In the genomic region with DNA sequence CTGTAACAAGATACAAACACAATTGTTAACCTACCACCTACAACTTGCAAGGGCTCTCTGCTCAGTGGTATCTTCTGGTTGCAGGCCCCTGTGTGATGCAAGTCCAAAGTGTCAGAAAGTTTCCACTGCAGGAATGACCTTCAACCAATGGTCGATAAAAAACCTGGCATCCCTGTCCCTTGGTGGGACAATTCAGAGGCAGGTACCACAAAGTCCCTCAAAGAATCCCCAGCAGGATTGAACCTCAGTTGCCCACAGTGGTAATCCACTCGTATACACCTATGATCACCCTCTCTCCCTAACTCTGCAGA, we compare ENCODE assay signal across 35 cellular contexts. TPM values are rescaled to one million over a fixed set of nuclear protein-coding genes. Genes with fewer than 3 reads are reported as not detected.
DNase-seq lines count a peak whose midpoint lies in the region; ATAC-seq, FAIRE-seq and TF ChIP-seq lines count a peak whose summit lies in the region.
"Had no signal": no experiment of that assay in that cellular context is flagged by ENCODE, and none has a peak within 500 bp of the region (broad histone marks: within the 10 kb centered on the region; RNA-seq: fewer than 3 reads in every experiment).

No MANE protein-coding gene starts in this region.

- H3K4me3 ChIP-seq in CD8-positive, alpha-beta memory T cell (ENCODE audit: low read length) = no peak overlapping the region
- no peak overlapping the region for H3K4me3 ChIP-seq in small intestine (ENCODE audit: low read depth in 1 of 2, low read length in 2 of 2)
- H3K4me3 ChIP-seq: body of pancreas, GM23248, lower lobe of right lung, tibial artery had no signal

- no peak for ATAC-seq in activated B cell treated with CpG ODN at 0.5 μM for 24 hours (ENCODE audit: low read depth)
- ATAC-seq in left cardiac atrium = peak; percentile 24 to 30
- no peak for ATAC-seq in HG02610 (IDR thresholded peaks at IDR 0.05; ENCODE audit: unreplicated experiment)
- ATAC-seq: activated CD8-positive, alpha-beta T cell treated with anti-CD3 and anti-CD28 coated beads, Interleukin-2, amount 10 ng/mL, durations not matched to agents 7 days and 5 days; activated T-helper 17 cell treated with anti-CD3 and anti-CD28 coated beads, Interleukin-2, amount 50 U/mL, for 72 hours; body of pancreas; lower lobe of right lung; naive thymus-derived CD8-positive, alpha-beta T cell had no signal

- no peak overlapping the region for H3K4me3 Mint-ChIP-seq in CD8-positive, alpha-beta memory T cell
- no peak overlapping the region for H3K4me3 Mint-ChIP-seq in activated B cell treated with CpG ODN at 0.5 μM for 24 hours
- H3K4me3 Mint-ChIP-seq: activated CD8-positive, alpha-beta T cell treated with anti-CD3 and anti-CD28 coated beads, Interleukin-2, amount 10 ng/mL, durations not matched to agents 7 days and 5 days; activated T-helper 17 cell treated with anti-CD3 and anti-CD28 coated beads, Interleukin-2, amount 50 U/mL, for 72 hours; naive thymus-derived CD8-positive, alpha-beta T cell; T-helper 1 cell treated with Interleukin-12 subunit alpha and Interleukin-12 subunit beta and Interleukin-4 antibody, amounts not matched to agents 30 μg/mL and 1 μg/mL, for 36 hours had no signal

- H3K36me3 ChIP-seq in CD8-positive, alpha-beta memory T cell (ENCODE audit: insufficient read depth, low read length) = peaks cover 4% of the 10 kb centered on the region
- peaks cover 0 to under 1% of the 10 kb centered on the region in 2 donors for H3K36me3 ChIP-seq in small intestine (ENCODE audit: control insufficient read depth in 2 of 2, insufficient read depth in 2 of 2, low read length in 2 of 2)

- H3K27ac ChIP-seq in CD8-positive, alpha-beta memory T cell (ENCODE audit: low read depth, low read length) = no peak overlapping the region
- H3K27ac ChIP-seq in small intestine (ENCODE audit: low read depth in 1 of 2, low read length in 1 of 2) = no peak overlapping the region
- H3K27ac ChIP-seq: GM23248, lower lobe of right lung had no signal

- H3K9me3 Mint-ChIP-seq in CD8-positive, alpha-beta memory T cell = no peaks in the 10 kb centered on the region
- no peaks in the 10 kb centered on the region for H3K9me3 Mint-ChIP-seq in activated B cell treated with CpG ODN at 0.5 μM for 24 hours
- H3K9me3 Mint-ChIP-seq: activated T-helper 17 cell treated with anti-CD3 and anti-CD28 coated beads, Interleukin-2, amount 50 U/mL, for 72 hours; naive thymus-derived CD8-positive, alpha-beta T cell; T-helper 1 cell treated with Interleukin-12 subunit alpha and Interleukin-12 subunit beta and Interleukin-4 antibody, amounts not matched to agents 30 μg/mL and 1 μg/mL, for 36 hours had no signal

- no peak for FAIRE-seq in small intestine (lab: Jason Lieb, UNC)
- FAIRE-seq: colon, G401.6, keratinocyte had no signal

- intact Hi-C loops in activated B cell treated with CpG ODN at 0.5 μM for 24 hours (cut with micrococcal nuclease) = no loop called here
- intact Hi-C loops in left cardiac atrium (cut with DNase I) = no loop called here

- no peak for TF ChIP-seq CTCF in activated B cell treated with CpG ODN at 0.5 μM for 24 hours (IDR thresholded peaks at IDR 0.05)

- POLR2A ChIA-PET in CD8-positive, alpha-beta memory T cell (lab: Charles Lee) = no interaction called here
- POLR2A ChIA-PET in activated B cell treated with CpG ODN at 0.5 μM for 24 hours (lab: Charles Lee) = interaction anchor here (0.5 to 0.7 kb wide), 3 partner anchors 11 to 1254 kb away, joined by 3 to 7 read pairs (median 3); no protein-coding TSS in a partner anchor

- CTCF ChIA-PET in CD8-positive, alpha-beta memory T cell (lab: Charles Lee) = no interaction called here
- CTCF ChIA-PET in activated B cell treated with CpG ODN at 0.5 μM for 24 hours (lab: Charles Lee) = no interaction called here

- no peaks in the 10 kb centered on the region for H3K9me3 ChIP-seq in CD8-positive, alpha-beta memory T cell (ENCODE audit: low read length)
- no peaks in the 10 kb centered on the region for H3K9me3 ChIP-seq in small intestine (ENCODE audit: control insufficient read depth, low read depth)
- H3K9me3 ChIP-seq: body of pancreas, lower lobe of right lung, SK-N-SH, tibial artery had no signal

- peaks cover 20 to 52% (median 26%) of the 10 kb centered on the region in 3 donors for H3K4me1 Mint-ChIP-seq in CD8-positive, alpha-beta memory T cell
- peaks cover 44% of the 10 kb centered on the region for H3K4me1 Mint-ChIP-seq in activated B cell treated with CpG ODN at 0.5 μM for 24 hours

- no peaks in the 10 kb centered on the region for H3K4me1 ChIP-seq in CD8-positive, alpha-beta memory T cell (ENCODE audit: insufficient read depth, low read length)
- H3K4me1 ChIP-seq in small intestine (ENCODE audit: control insufficient read depth in 2 of 2, insufficient read depth in 1 of 2, low read depth in 1 of 2, low read length in 1 of 2) = peaks cover 3 to 6% of the 10 kb centered on the region in 2 donors

- 50 to 86% (median 60%) methylated on average over 2 of the region's 2 CpGs for WGBS in small intestine, 3 donors

- DNase-seq in CD8-positive, alpha-beta memory T cell = no peak
- DNase-seq in activated B cell treated with CpG ODN at 0.5 μM for 24 hours (no peak), left cardiac atrium (no peak), small intestine (peak; percentile 25), DMS153 (lab: John Stamatoyannopoulos, UW) (no peak), NCI-H187 treated with DMSO at 0.1 percent for 48 hours (lab: John Stamatoyannopoulos, UW) (no peak)
- DNase-seq: activated CD4-positive, alpha-beta T cell treated with anti-CD3 and anti-CD28 coated beads for 1 hour; activated CD8-positive, alpha-beta T cell treated with anti-CD3 and anti-CD28 coated beads, Interleukin-2, amount 10 ng/mL, durations not matched to agents 7 days and 5 days; activated naive CD4-positive, alpha-beta T cell treated with anti-CD3 and anti-CD28 coated beads, Interleukin-2, amount 50 U/mL, for 16 hours; body of pancreas; C1 segment of cervical spinal cord; DMS79; effector CD4-positive, alpha-beta T cell; glutamatergic neuron; GM23248; KBM-7; lower lobe of right lung; naive thymus-derived CD8-positive, alpha-beta T cell; NCI-H1105 treated with DMSO at 0.1 percent for 48 hours; NCI-H1930; NCI-H524 treated with DMSO at 0.1 percent for 48 hours; NK-92 treated with Interleukin-12 subunit alpha and Interleukin-12 subunit beta, amount 100 ng/mL, for 24 hours; SK-N-SH; stimulated activated CD4-positive, alpha-beta T cell treated with anti-CD3 and anti-CD28 coated beads, Interleukin-4, amount 100 ng/mL, for 24 hours; tibial artery had no signal

- peaks cover 0 to 28% (median 3%) of the 10 kb centered on the region in 3 donors for H3K36me3 Mint-ChIP-seq in CD8-positive, alpha-beta memory T cell
- H3K36me3 Mint-ChIP-seq in activated B cell treated with CpG ODN at 0.5 μM for 24 hours (ENCODE audit: low read depth) = peaks cover 34% of the 10 kb centered on the region

- H3K27ac Mint-ChIP-seq in CD8-positive, alpha-beta memory T cell = peak overlapping the region in 7 of 8 donors; percentile 8 to 77 (median 31)
- H3K27ac Mint-ChIP-seq in activated B cell treated with CpG ODN at 0.5 μM for 24 hours = peak overlapping the region; percentile 51
- H3K27ac Mint-ChIP-seq: activated CD8-positive, alpha-beta T cell treated with anti-CD3 and anti-CD28 coated beads, Interleukin-2, amount 10 ng/mL, durations not matched to agents 7 days and 5 days; activated T-helper 17 cell treated with anti-CD3 and anti-CD28 coated beads, Interleukin-2, amount 50 U/mL, for 72 hours; progenitor cell of endocrine pancreas; T-helper 1 cell treated with Interleukin-12 subunit alpha and Interleukin-12 subunit beta and Interleukin-4 antibody, amounts not matched to agents 30 μg/mL and 1 μg/mL, for 36 hours had no signal

- no peaks in the 10 kb centered on the region for H3K27me3 Mint-ChIP-seq in CD8-positive, alpha-beta memory T cell
- no peaks in the 10 kb centered on the region for H3K27me3 Mint-ChIP-seq in activated B cell treated with CpG ODN at 0.5 μM for 24 hours
- H3K27me3 Mint-ChIP-seq: activated T-helper 17 cell treated with anti-CD3 and anti-CD28 coated beads, Interleukin-2, amount 50 U/mL, for 72 hours; naive thymus-derived CD8-positive, alpha-beta T cell; progenitor cell of endocrine pancreas had no signal

- no peaks in the 10 kb centered on the region for H3K27me3 ChIP-seq in CD8-positive, alpha-beta memory T cell (ENCODE audit: insufficient read depth, low read length, poor library complexity, severe bottlenecking)
- H3K27me3 ChIP-seq in small intestine (ENCODE audit: control insufficient read depth in 2 of 2, insufficient read depth in 2 of 2, low read length in 2 of 2) = no peaks in the 10 kb centered on the region
- H3K27me3 ChIP-seq: body of pancreas, tibial artery had no signal

RNA-seq across cellular contexts. Expression of a gene that starts 15.9 kb away (rescaled TPM):
- total RNA-seq in CD8-positive, alpha-beta memory T cell = 100 to 1,000 TPM; 153 to 157 TPM
- 98.9 TPM for polyA plus RNA-seq in CD8-positive, alpha-beta memory T cell
- total RNA-seq in activated B cell treated with CpG ODN at 0.5 μM for 24 hours (52.0 and 52.4 TPM in 2 replicates), left cardiac atrium (10 to 100 TPM; 71.5 to 80.8 TPM)
- 100 to 1,000 TPM in 2 of 3 donors, 10 to 100 TPM in 1; 71.8 to 313 (median 186) TPM for polyA plus RNA-seq in small intestine

RNA-seq across cellular contexts. Expression of a gene that starts 28.1 kb away (rescaled TPM):
- under 1 TPM; 0.11 to 0.20 TPM for total RNA-seq in CD8-positive, alpha-beta memory T cell
- polyA plus RNA-seq in CD8-positive, alpha-beta memory T cell = not detected
- total RNA-seq in activated B cell treated with CpG ODN at 0.5 μM for 24 hours (1.1 and 2.0 TPM in 2 replicates), left cardiac atrium (not detected)
- polyA plus RNA-seq in small intestine = under 1 TPM in 2 of 3 donors, not detected in 1; under 0.01 to 0.01 TPM
- total RNA-seq: activated CD8-positive, alpha-beta T cell treated with anti-CD3 and anti-CD28 coated beads, Interleukin-2, amount 10 ng/mL, durations not matched to agents 7 days and 5 days; body of pancreas; epithelial cell of proximal tubule; GM23248; HT1080; MCF 10A; naive thymus-derived CD8-positive, alpha-beta T cell had no signal
- polyA plus RNA-seq: GM23248; naive thymus-derived CD8-positive, alpha-beta T cell; SK-N-SH had no signal

RNA-seq across cellular contexts. Expression of a gene that starts 47.3 kb away (rescaled TPM):
- total RNA-seq in CD8-positive, alpha-beta memory T cell = 10 to 100 TPM; 12.2 to 14.9 TPM
- polyA plus RNA-seq in CD8-positive, alpha-beta memory T cell = 17.7 TPM
- total RNA-seq in activated B cell treated with CpG ODN at 0.5 μM for 24 hours (19.4 and 25.7 TPM in 2 replicates), left cardiac atrium (10 to 100 TPM; 19.0 to 33.2 TPM)
- polyA plus RNA-seq in small intestine = 1 to 10 TPM; 5.1 to 7.5 (median 5.8) TPM

Comparison
In these comparisons a context has a peak if more than half of its experiments do, and no peak if none do; other contexts are left out.
1. ATAC-seq: peak in left cardiac atrium (2 of 2); none in activated B cell treated with CpG ODN at 0.5 μM for 24 hours (single experiment) and HG02610 (single experiment).